ENCODE assay signal across 9 cellular contexts in genomic region chr11:44831605-44832394, GRCh38.
"Had no signal": no experiment of that assay in that cellular context is flagged by ENCODE, and none has a peak within 500 bp of the region (broad histone marks: within the 10 kb centered on the region; RNA-seq: fewer than 3 reads in every experiment).

No MANE protein-coding gene starts in this region.

- DNase-seq: activated CD4-positive, alpha-beta T cell treated with anti-CD3 and anti-CD28 coated beads for 1 hour; activated CD4-positive, alpha-beta T cell treated with anti-CD3 and anti-CD28 coated beads, Interleukin-2, amount 50 U/mL, for 4 hours; activated naive CD4-positive, alpha-beta T cell treated with anti-CD3 and anti-CD28 coated beads, Interleukin-2, amount 50 U/mL, for 16 hours; activated T-cell treated with anti-CD3 and anti-CD28 coated beads for 4 hours; dermis blood vessel endothelial cell; stimulated activated CD4-positive, alpha-beta T cell treated with anti-CD3 and anti-CD28 coated beads, Interleukin-1b, Interleukin-23, amount 100 ng/mL, for 48 hours had no signal

- H3K27ac Mint-ChIP-seq: natural killer cell treated with Interleukin-12 subunit alpha and Interleukin-12 subunit beta and Interleukin-15 and Interleukin-18, amount 100 ng/mL, for 72 hours had no signal

- H3K9me3 Mint-ChIP-seq: natural killer cell treated with Interleukin-12 subunit alpha and Interleukin-12 subunit beta and Interleukin-15 and Interleukin-18, amount 100 ng/mL, for 72 hours had no signal

- ATAC-seq: left lobe of liver, sciatic nerve had no signal

- H3K4me3 Mint-ChIP-seq: natural killer cell treated with Interleukin-12 subunit alpha and Interleukin-12 subunit beta and Interleukin-15 and Interleukin-18, amount 100 ng/mL, for 72 hours had no signal

- H3K36me3 Mint-ChIP-seq: natural killer cell treated with Interleukin-12 subunit alpha and Interleukin-12 subunit beta and Interleukin-15 and Interleukin-18, amount 100 ng/mL, for 72 hours had no signal
